Comparison of ENCODE assay signal across 9 cellular contexts in genomic region chr1:208652300-208653160, GRCh38.
DNase-seq lines count a peak whose midpoint lies in the region; ATAC-seq and TF ChIP-seq lines count a peak whose summit lies in the region.
"Had no signal": no experiment of that assay in that cellular context is flagged by ENCODE, and none has a peak within 500 bp of the region (broad histone marks: within the 10 kb centered on the region; RNA-seq: fewer than 3 reads in every experiment).

No MANE protein-coding gene starts in this region.

- BruUV-seq in PC-9 (replicated peaks; lab: Mats Ljungman, UMichigan): no TSS peak

- POLR2A ChIA-PET in PC-9 (lab: Charles Lee; ENCODE audit: unreplicated experiment): no interaction called here

- ATAC-seq in GM23338: peak; percentile 95
- no peak for ATAC-seq in HG03457 (IDR thresholded peaks at IDR 0.05; ENCODE audit: unreplicated experiment)

- H4K20me1 ChIP-seq in GM23338 (replicated peaks; ENCODE audit: insufficient read depth) (no peaks in the 10 kb centered on the region), Loucy (ENCODE audit: insufficient read depth, low read length, poor library complexity, severe bottlenecking) (no peaks in the 10 kb centered on the region), PC-9 (ENCODE audit: insufficient read depth) (no peaks in the 10 kb centered on the region), smooth muscle cell (ENCODE audit: low read depth) (no peaks in the 10 kb centered on the region)

- H3K27ac ChIP-seq in GM23338 (ENCODE audit: low read depth) (no peak overlapping the region), PC-9 (no peak overlapping the region), iPS DF 6.9 (ENCODE audit: low read length) (no peak overlapping the region), smooth muscle cell (ENCODE audit: low read depth) (peak overlapping the region; percentile 87)

- no peak overlapping the region for H3K4me3 Mint-ChIP-seq in GM23338
- H3K4me3 Mint-ChIP-seq: central memory CD8-positive, alpha-beta T cell had no signal

- TF ChIP-seq CTCF in GM23338 (conservative IDR thresholded peaks at IDR 0.05; ENCODE audit: low read depth in 2 of 2) (peak; percentile 80 to 86), Loucy (conservative IDR thresholded peaks at IDR 0.05; ENCODE audit: low read length) (peak; percentile 91), PC-9 (conservative IDR thresholded peaks at IDR 0.05) (peak; percentile 88), astrocyte of the spinal cord (IDR thresholded peaks at IDR 0.05; ENCODE audit: low read depth, low read length) (peak; percentile 87), smooth muscle cell (IDR thresholded peaks at IDR 0.05; ENCODE audit: borderline replicate concordance, insufficient read depth, poor library complexity, severe bottlenecking) (peak; percentile 80)

- CTCF ChIA-PET in PC-9 (lab: Charles Lee): no interaction called here

- H3K36me3 ChIP-seq in GM23338 (ENCODE audit: insufficient read depth): no peaks in the 10 kb centered on the region
- no peaks in the 10 kb centered on the region for H3K36me3 ChIP-seq in Loucy (ENCODE audit: insufficient read depth, low read length)
- H3K36me3 ChIP-seq in PC-9 (ENCODE audit: low read depth): no peaks in the 10 kb centered on the region
- no peaks in the 10 kb centered on the region for H3K36me3 ChIP-seq in iPS DF 6.9 (ENCODE audit: control insufficient read depth, insufficient read depth, low read length)
- H3K36me3 ChIP-seq in smooth muscle cell (ENCODE audit: low read depth): no peaks in the 10 kb centered on the region

- no peak overlapping the region for H3K4me2 ChIP-seq in GM23338
- no peak overlapping the region for H3K4me2 ChIP-seq in Loucy (ENCODE audit: low read depth, low read length, poor library complexity, severe bottlenecking)
- no peak overlapping the region for H3K4me2 ChIP-seq in PC-9
- peak overlapping the region; percentile 47 for H3K4me2 ChIP-seq in smooth muscle cell

- DNase-seq in GDM1 (lab: John Stamatoyannopoulos, UW) (peak; percentile 17), GM23338 (ENCODE audit: low spot score) (peak; percentile 82), PC-9 (peak in 1 of 2 experiments; percentile 37), astrocyte of the spinal cord (ENCODE audit: low read depth, low spot score) (peak; percentile 76), iPS DF 6.9 (ENCODE audit: low read depth, low spot score) (peak; percentile 60), smooth muscle cell (lab: John Stamatoyannopoulos, UW; ENCODE audit: unreplicated experiment) (peak; percentile 1)

- H3K79me2 ChIP-seq in GM23338 (replicated peaks; ENCODE audit: insufficient read depth) (no peaks in the 10 kb centered on the region), Loucy (ENCODE audit: insufficient read depth, low read length) (no peaks in the 10 kb centered on the region), PC-9 (ENCODE audit: low read depth) (no peaks in the 10 kb centered on the region), smooth muscle cell (ENCODE audit: low read depth) (no peaks in the 10 kb centered on the region)

- H3K9me3 ChIP-seq in Loucy (ENCODE audit: insufficient read depth, low read depth, low read length): no peaks in the 10 kb centered on the region
- no peaks in the 10 kb centered on the region for H3K9me3 ChIP-seq in PC-9 (ENCODE audit: insufficient read depth, low read depth)
- H3K9me3 ChIP-seq in iPS DF 6.9 (ENCODE audit: control insufficient read depth, insufficient read depth, low read length): no peaks in the 10 kb centered on the region
- H3K9me3 ChIP-seq in smooth muscle cell (replicated peaks; ENCODE audit: low read depth): no peaks in the 10 kb centered on the region

- no peak overlapping the region for H3K27ac Mint-ChIP-seq in GM23338

- H3F3A ChIP-seq in GM23338 (replicated peaks; ENCODE audit: low read depth): no peaks in the 10 kb centered on the region
- no peaks in the 10 kb centered on the region for H3F3A ChIP-seq in Loucy (ENCODE audit: low read depth)
- H3F3A ChIP-seq in PC-9 (ENCODE audit: insufficient read depth, low read depth): no peaks in the 10 kb centered on the region
- H3F3A ChIP-seq in smooth muscle cell (ENCODE audit: low read depth): peaks cover 18% of the 10 kb centered on the region

- H3K4me1 ChIP-seq in GM23338 (ENCODE audit: insufficient read depth) (no peaks in the 10 kb centered on the region), Loucy (ENCODE audit: insufficient read depth, low read length, poor library complexity, severe bottlenecking) (no peaks in the 10 kb centered on the region), PC-9 (replicated peaks; ENCODE audit: insufficient read depth) (no peaks in the 10 kb centered on the region), iPS DF 6.9 (ENCODE audit: control insufficient read depth, insufficient read depth, low read length) (no peaks in the 10 kb centered on the region), smooth muscle cell (ENCODE audit: low read depth) (peaks cover 18% of the 10 kb centered on the region)

- H3K4me1 Mint-ChIP-seq in GM23338: peaks cover 6% of the 10 kb centered on the region; the same call in 2 of the 3 replicates
- H3K4me1 Mint-ChIP-seq: central memory CD8-positive, alpha-beta T cell had no signal

- no peak overlapping the region for H2AFZ ChIP-seq in GM23338
- H2AFZ ChIP-seq in Loucy (ENCODE audit: low read length): peak overlapping the region; percentile 61
- H2AFZ ChIP-seq in PC-9: no peak overlapping the region
- peak overlapping the region; percentile 39 for H2AFZ ChIP-seq in smooth muscle cell (ENCODE audit: low read depth)

- no peaks in the 10 kb centered on the region; the same call in 2 of the 3 replicates for H3K9me3 Mint-ChIP-seq in GM23338
- H3K9me3 Mint-ChIP-seq: central memory CD8-positive, alpha-beta T cell had no signal

- no peaks in the 10 kb centered on the region for H3K27me3 ChIP-seq in GM23338 (ENCODE audit: insufficient read depth)
- no peaks in the 10 kb centered on the region for H3K27me3 ChIP-seq in Loucy (ENCODE audit: insufficient read depth, low read length, poor library complexity, severe bottlenecking)
- peaks cover 8% of the 10 kb centered on the region; the same call in 1 of the 2 replicates for H3K27me3 ChIP-seq in PC-9 (ENCODE audit: insufficient read depth, low read depth)
- no peaks in the 10 kb centered on the region for H3K27me3 ChIP-seq in iPS DF 6.9 (ENCODE audit: control insufficient read depth, insufficient read depth, low read length)
- H3K27me3 ChIP-seq in smooth muscle cell (ENCODE audit: low read depth): peaks cover 6% of the 10 kb centered on the region

- intact Hi-C loops in PC-9 (cut with micrococcal nuclease; ENCODE audit: unreplicated experiment): loop anchor here (1.0 to 5.0 kb wide), 5 partner anchors 555 to 915 kb away; no protein-coding TSS in a partner anchor

- no peaks in the 10 kb centered on the region for H3K27me3 Mint-ChIP-seq in GM23338 (ENCODE audit: insufficient read depth, low read depth, poor library complexity)

- H3K9me2 ChIP-seq in GM23338 (ENCODE audit: insufficient read depth): no peaks in the 10 kb centered on the region
- no peaks in the 10 kb centered on the region for H3K9me2 ChIP-seq in Loucy (replicated peaks; ENCODE audit: low read depth, low read length)
- no peaks in the 10 kb centered on the region for H3K9me2 ChIP-seq in PC-9 (ENCODE audit: insufficient read depth)

- no CpG with 5 or more reads among the region's 8 CpGs for WGBS in iPS DF 6.9 (ENCODE audit: insufficient coverage, insufficient read length)
- WGBS in smooth muscle cell (ENCODE audit: low lambda C conversion rate): 26% methylated on average over 8 of the region's 8 CpGs

- H3K36me3 Mint-ChIP-seq in GM23338 (ENCODE audit: low read depth): no peaks in the 10 kb centered on the region

- H3K9ac ChIP-seq in Loucy (ENCODE audit: low read depth, low read length, poor library complexity, severe bottlenecking) (no peak overlapping the region), smooth muscle cell (ENCODE audit: low read depth) (no peak overlapping the region)

- in situ Hi-C loops in astrocyte of the spinal cord (cut with HindIII; ENCODE audit: low sequenced_read_pairs): no loop called here

- H3K4me3 ChIP-seq in GM23338 (no peak overlapping the region), Loucy (ENCODE audit: low read length, poor library complexity, severe bottlenecking) (no peak overlapping the region), PC-9 (no peak overlapping the region), astrocyte of the spinal cord (ENCODE audit: low read depth, low read length) (no peak overlapping the region), iPS DF 6.9 (ENCODE audit: low read length) (no peak overlapping the region), smooth muscle cell (no peak overlapping the region)

TF ChIP-seq in GM23338, 12 proteins besides CTCF, POLR2A, EP300 and RAD21:
- TF ChIP-seq CREB1 (CRISPR knock-in tag; IDR thresholded peaks at IDR 0.05; ENCODE audit: low read depth): no peak

Comparison
In these comparisons a context has a peak if more than half of its experiments do, and no peak if none do; other contexts are left out.
1. H2AFZ ChIP-seq: peak in Loucy (single experiment) and smooth muscle cell (single experiment); none in GM23338 (single experiment) and PC-9 (single experiment).
2. Peak in every context shown above with its lines, with median percentiles within 50 percentile points of each other: CTCF ChIP-seq.